In the genomic region with DNA sequence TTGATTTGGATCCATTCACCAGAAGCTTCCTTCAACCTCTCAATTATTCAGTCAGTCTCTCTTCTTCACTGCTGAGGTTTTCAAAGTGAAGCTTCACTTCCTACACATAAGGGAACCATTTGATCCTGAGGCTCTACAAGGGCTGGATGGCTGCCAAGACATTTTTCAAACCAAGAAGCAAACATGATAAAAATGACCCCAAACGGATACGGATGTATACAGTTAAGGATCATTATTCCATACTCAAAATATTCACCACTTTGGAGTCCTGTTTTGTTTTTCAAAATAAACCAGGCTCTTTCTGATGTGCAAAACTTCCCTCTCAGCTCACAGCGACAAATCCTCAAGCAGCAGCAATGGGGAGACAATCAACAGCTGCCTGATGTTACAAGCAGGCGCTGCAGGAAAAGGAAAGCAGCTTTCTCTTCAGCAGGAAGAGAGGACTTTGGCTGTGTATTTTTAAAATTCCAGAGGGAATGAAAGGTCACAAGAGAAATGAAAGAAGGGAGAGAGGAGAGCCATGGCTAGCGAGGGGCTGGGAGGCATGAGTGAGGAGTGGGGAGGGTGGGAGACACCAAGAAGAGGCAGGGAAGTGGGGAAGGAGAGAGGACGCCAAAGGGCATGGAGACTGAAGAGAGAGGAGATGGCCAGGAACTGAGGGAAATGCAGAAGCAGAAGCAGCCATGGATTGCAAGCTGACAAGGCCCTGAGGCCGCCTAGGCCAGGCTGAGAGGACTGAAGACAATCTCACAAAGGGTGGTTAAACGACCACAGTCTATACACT, we compare ENCODE assay signal across 7 cellular contexts.
DNase-seq lines count a peak whose midpoint lies in the region; ATAC-seq lines count a peak whose summit lies in the region.

No MANE protein-coding gene starts in this region.

- no peak overlapping the region for H3K4me3 Mint-ChIP-seq in effector memory CD8-positive, alpha-beta T cell

- H3K27ac Mint-ChIP-seq in effector memory CD8-positive, alpha-beta T cell = no peak overlapping the region

- H3K9me3 Mint-ChIP-seq in effector memory CD8-positive, alpha-beta T cell = no peaks in the 10 kb centered on the region

- H3K9me3 ChIP-seq in NT2/D1 (ENCODE audit: insufficient read depth, low read length) (no peaks in the 10 kb centered on the region), duodenal mucosa (ENCODE audit: control insufficient read depth in 1 of 2, low read length in 2 of 2) (no peaks in the 10 kb centered on the region), mucosa of rectum (ENCODE audit: control insufficient read depth in 2 of 2, low read length in 2 of 2) (no peaks in the 10 kb centered on the region)

- H3K36me3 ChIP-seq in NT2/D1 (ENCODE audit: insufficient read depth, insufficient read length, low read length) = no peaks in the 10 kb centered on the region
- peaks cover 0 to 8% of the 10 kb centered on the region in 2 donors for H3K36me3 ChIP-seq in duodenal mucosa (ENCODE audit: control insufficient read depth in 1 of 2, insufficient read depth in 2 of 2, low read length in 2 of 2)
- H3K36me3 ChIP-seq in mucosa of rectum (ENCODE audit: control insufficient read depth in 2 of 2, insufficient read depth in 2 of 2, low read length in 2 of 2) = peaks cover 7 to 10% of the 10 kb centered on the region in 2 donors

- ATAC-seq in effector memory CD8-positive, alpha-beta T cell (replicated peaks) = no peak
- ATAC-seq in GM18861 (IDR thresholded peaks at IDR 0.05; ENCODE audit: unreplicated experiment) = no peak

- H3K27ac ChIP-seq in duodenal mucosa (ENCODE audit: low read depth, low read length) (peak overlapping the region; percentile 57), mucosa of rectum (ENCODE audit: low read depth in 2 of 2, low read length in 2 of 2) (peak overlapping the region; percentile 77 to 88)

- H3K9ac ChIP-seq in NT2/D1 (ENCODE audit: insufficient read length, low read depth) (peak overlapping the region; percentile 25), duodenal mucosa (ENCODE audit: low read depth in 1 of 2, low read length in 2 of 2) (peak overlapping the region; percentile 7 to 31), mucosa of rectum (ENCODE audit: low read depth in 1 of 2, low read length in 2 of 2) (peak overlapping the region; percentile 34 to 70)

- peak; percentile 77 for DNase-seq in GM04504 (ENCODE audit: low read depth)
- DNase-seq in NT2/D1 (ENCODE audit: low read depth, low spot score) = no peak
- DNase-seq in effector memory CD8-positive, alpha-beta T cell = no peak
- DNase-seq in NCI-H128 (lab: John Stamatoyannopoulos, UW; ENCODE audit: unreplicated experiment) = no peak

- peaks cover 6 to 9% of the 10 kb centered on the region in 2 donors for H3K4me1 Mint-ChIP-seq in effector memory CD8-positive, alpha-beta T cell (ENCODE audit: low read depth in 2 of 2)

- H3K4me1 ChIP-seq in NT2/D1 (ENCODE audit: insufficient read depth, insufficient read length) (peaks cover 11% of the 10 kb centered on the region), duodenal mucosa (ENCODE audit: control insufficient read depth in 1 of 2, insufficient read depth in 2 of 2, low read length in 2 of 2) (peaks cover 27 to 36% of the 10 kb centered on the region in 2 donors), mucosa of rectum (ENCODE audit: control insufficient read depth in 2 of 2, insufficient read depth in 2 of 2, low read length in 2 of 2) (peaks cover 15 to 28% of the 10 kb centered on the region in 2 donors)

- no peaks in the 10 kb centered on the region for H3K27me3 Mint-ChIP-seq in effector memory CD8-positive, alpha-beta T cell

- peaks cover 13% of the 10 kb centered on the region for H3K36me3 Mint-ChIP-seq in effector memory CD8-positive, alpha-beta T cell (ENCODE audit: insufficient read depth)

- H3K27me3 ChIP-seq in NT2/D1 (ENCODE audit: insufficient read depth, insufficient read length) (no peaks in the 10 kb centered on the region), duodenal mucosa (ENCODE audit: control insufficient read depth in 1 of 2, insufficient read depth in 2 of 2, low read length in 2 of 2) (no peaks in the 10 kb centered on the region), mucosa of rectum (ENCODE audit: control insufficient read depth in 2 of 2, insufficient read depth in 2 of 2, low read length in 2 of 2) (no peaks in the 10 kb centered on the region)

- H3K4me3 ChIP-seq in NT2/D1 (ENCODE audit: insufficient read length, low read depth) (no peak overlapping the region), duodenal mucosa (ENCODE audit: low read depth in 1 of 2, low read length in 2 of 2) (peak overlapping the region in 1 of 2 donors; percentile 26), mucosa of rectum (ENCODE audit: low read length in 2 of 2) (peak overlapping the region; percentile 45 to 57)
